In the genomic region with DNA sequence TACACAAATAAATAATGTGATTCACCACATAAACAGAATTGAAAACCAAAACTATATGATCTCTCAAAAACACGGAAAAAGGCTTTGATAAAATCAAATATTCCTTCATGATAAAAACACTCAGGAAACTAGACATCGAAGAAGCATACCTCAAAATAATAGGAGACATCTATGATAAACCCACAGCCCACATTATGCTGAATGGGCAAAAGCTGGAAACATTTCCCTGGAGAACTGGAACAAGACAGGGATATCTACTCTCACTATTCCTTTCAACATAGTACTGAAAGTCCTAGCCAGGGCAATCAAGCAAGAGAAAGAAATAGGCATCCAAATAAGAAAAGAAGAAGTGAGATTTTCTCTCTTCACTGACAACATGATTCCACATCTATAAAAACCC, we compare ENCODE assay signal across 8 cellular contexts.
"Had no signal": no experiment of that assay in that cellular context is flagged by ENCODE, and none has a peak within 500 bp of the region (broad histone marks: within the 10 kb centered on the region; RNA-seq: fewer than 3 reads in every experiment).

No MANE protein-coding gene starts in this region.

- H3K9ac ChIP-seq: KMS-11 had no signal

- H3K4me1 Mint-ChIP-seq: IgD-negative memory B cell had no signal

- H3K27ac ChIP-seq: HL-60, KMS-11 had no signal

- H3K27me3 Mint-ChIP-seq: IgD-negative memory B cell had no signal

- FAIRE-seq: HTR-8/SVneo had no signal

- H3K36me3 Mint-ChIP-seq: IgD-negative memory B cell had no signal

- H3K27ac Mint-ChIP-seq: IgD-negative memory B cell had no signal

- DNase-seq: IMR-90, Karpas-422, Kasumi-1, KBM-7 had no signal

- H3K4me2 ChIP-seq: KMS-11 had no signal

- H3K4me3 Mint-ChIP-seq: IgD-negative memory B cell had no signal
